In the genomic region with DNA sequence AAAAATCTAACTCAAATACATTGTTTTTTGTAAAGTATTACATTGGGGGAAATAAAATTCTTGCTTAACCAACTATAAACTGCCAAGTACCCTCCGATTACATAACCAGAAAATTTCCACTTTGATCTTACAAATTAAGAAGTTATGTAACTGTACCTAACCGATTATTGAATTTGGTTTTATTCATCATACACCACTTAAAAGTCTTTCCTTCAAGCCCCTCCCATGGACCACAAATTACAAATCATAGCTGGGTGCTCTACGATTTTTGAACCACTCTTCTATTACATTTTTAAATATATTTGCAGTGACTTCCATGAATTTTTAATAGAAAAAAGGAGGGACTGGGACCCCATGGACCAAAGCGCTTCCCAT, we compare ENCODE assay signal across 8 cellular contexts. TPM values are rescaled to one million over a fixed set of nuclear protein-coding genes. Genes with fewer than 3 reads are reported as not detected.
A peak's percentile ranks its signal among the peaks of the same experiment; 100 is the strongest.
DNase-seq lines count a peak whose midpoint lies in the region; ATAC-seq and TF ChIP-seq lines count a peak whose summit lies in the region.

No MANE protein-coding gene starts in this region.

- no peaks in the 10 kb centered on the region for H3K27me3 Mint-ChIP-seq in T-helper 1 cell treated with Interleukin-12 subunit alpha and Interleukin-12 subunit beta and Interleukin-4 antibody, amounts not matched to agents 30 μg/mL and 1 μg/mL, for 36 hours (ENCODE audit: low read depth)

- DNase-seq in T-helper 1 cell, result no peak
- DNase-seq in right cardiac atrium, result no peak
- no peak for DNase-seq in stomach
- DNase-seq in HuH-7 (ENCODE audit: low spot score), result no peak

- H3K27me3 ChIP-seq in right cardiac atrium (ENCODE audit: control insufficient read depth, insufficient read depth) (no peaks in the 10 kb centered on the region), stomach (no peaks in the 10 kb centered on the region)

- TF ChIP-seq CTCF in WI38 (IDR thresholded peaks at IDR 0.05; ENCODE audit: low read depth, low read length) (no peak), stomach (IDR thresholded peaks at IDR 0.05) (no peak)

- no peak for TF ChIP-seq EP300 in stomach (IDR thresholded peaks at IDR 0.05)

- peaks cover 30% of the 10 kb centered on the region for H3K36me3 Mint-ChIP-seq in T-helper 1 cell treated with Interleukin-12 subunit alpha and Interleukin-12 subunit beta and Interleukin-4 antibody, amounts not matched to agents 30 μg/mL and 1 μg/mL, for 36 hours (ENCODE audit: low read depth)

- H3K27ac Mint-ChIP-seq in T-helper 1 cell treated with Interleukin-12 subunit alpha and Interleukin-12 subunit beta and Interleukin-4 antibody, amounts not matched to agents 30 μg/mL and 1 μg/mL, for 36 hours, result peak overlapping the region; percentile 98

- H3K4me3 ChIP-seq in WI38 (ENCODE audit: low read depth, low read length) (peak overlapping the region; percentile 94), right cardiac atrium (ENCODE audit: low read length) (peak overlapping the region; percentile 70), stomach (peak overlapping the region; percentile 75 to 91 (median 86))

- peak overlapping the region; percentile 100 for H3K4me3 Mint-ChIP-seq in T-helper 1 cell treated with Interleukin-12 subunit alpha and Interleukin-12 subunit beta and Interleukin-4 antibody, amounts not matched to agents 30 μg/mL and 1 μg/mL, for 36 hours

- peaks cover 35% of the 10 kb centered on the region for H3K9me3 Mint-ChIP-seq in T-helper 1 cell treated with Interleukin-12 subunit alpha and Interleukin-12 subunit beta and Interleukin-4 antibody, amounts not matched to agents 30 μg/mL and 1 μg/mL, for 36 hours

- peaks cover 12% of the 10 kb centered on the region for H3K4me1 Mint-ChIP-seq in T-helper 1 cell treated with Interleukin-12 subunit alpha and Interleukin-12 subunit beta and Interleukin-4 antibody, amounts not matched to agents 30 μg/mL and 1 μg/mL, for 36 hours (ENCODE audit: low read depth)

- H3K4me1 ChIP-seq in right cardiac atrium (ENCODE audit: control insufficient read depth, insufficient read depth, low read length) (peaks cover 3% of the 10 kb centered on the region), stomach (peaks cover 16 to 50% (median 36%) of the 10 kb centered on the region in 4 donors)

- ATAC-seq in right cardiac atrium, result peak in 1 of 2 donors; percentile 1
- ATAC-seq in GM19467 (IDR thresholded peaks at IDR 0.05; ENCODE audit: unreplicated experiment), result no peak
- ATAC-seq in GM19463 (IDR thresholded peaks at IDR 0.05; ENCODE audit: unreplicated experiment), result no peak

- intact Hi-C loops in right cardiac atrium (cut with DNase I) (no loop called here), stomach (cut with DNase I; ENCODE audit: low total_unique reads) (no loop called here)

- 15% methylated on average over 4 of the region's 4 CpGs for WGBS in right cardiac atrium
- 11 to 17% (median 17%) methylated on average over 4 of the region's 4 CpGs for WGBS in stomach, 5 donors

- H3K27ac ChIP-seq in right cardiac atrium (ENCODE audit: low read length) (peak overlapping the region; percentile 97), stomach (peak overlapping the region; percentile 83 to 90 (median 86))

- peaks cover 0 to 8% (median 3%) of the 10 kb centered on the region in 4 donors for H3K36me3 ChIP-seq in stomach

- no peak for TF ChIP-seq POLR2A in stomach (IDR thresholded peaks at IDR 0.05)

- H3K9me3 ChIP-seq in right cardiac atrium (ENCODE audit: control insufficient read depth, low read length) (no peaks in the 10 kb centered on the region), stomach (no peaks in the 10 kb centered on the region)

RNA-seq across cellular contexts. Expression of a gene that starts 0.6 kb away (rescaled TPM):
- 10 to 100 TPM; 24.2 to 29.8 (median 26.6) TPM for total RNA-seq in right cardiac atrium
- polyA plus RNA-seq in right cardiac atrium, result 11.9 TPM
- total RNA-seq in stomach, result 10 to 100 TPM in 3 of 5 donors, 1 to 10 TPM in 2; 4.3 to 41.1 (median 17.4) TPM
- 1 to 10 TPM; 3.8 to 6.4 (median 4.3) TPM for polyA plus RNA-seq in stomach
